ENCODE assay signal across 1 cellular context in the genomic region with DNA sequence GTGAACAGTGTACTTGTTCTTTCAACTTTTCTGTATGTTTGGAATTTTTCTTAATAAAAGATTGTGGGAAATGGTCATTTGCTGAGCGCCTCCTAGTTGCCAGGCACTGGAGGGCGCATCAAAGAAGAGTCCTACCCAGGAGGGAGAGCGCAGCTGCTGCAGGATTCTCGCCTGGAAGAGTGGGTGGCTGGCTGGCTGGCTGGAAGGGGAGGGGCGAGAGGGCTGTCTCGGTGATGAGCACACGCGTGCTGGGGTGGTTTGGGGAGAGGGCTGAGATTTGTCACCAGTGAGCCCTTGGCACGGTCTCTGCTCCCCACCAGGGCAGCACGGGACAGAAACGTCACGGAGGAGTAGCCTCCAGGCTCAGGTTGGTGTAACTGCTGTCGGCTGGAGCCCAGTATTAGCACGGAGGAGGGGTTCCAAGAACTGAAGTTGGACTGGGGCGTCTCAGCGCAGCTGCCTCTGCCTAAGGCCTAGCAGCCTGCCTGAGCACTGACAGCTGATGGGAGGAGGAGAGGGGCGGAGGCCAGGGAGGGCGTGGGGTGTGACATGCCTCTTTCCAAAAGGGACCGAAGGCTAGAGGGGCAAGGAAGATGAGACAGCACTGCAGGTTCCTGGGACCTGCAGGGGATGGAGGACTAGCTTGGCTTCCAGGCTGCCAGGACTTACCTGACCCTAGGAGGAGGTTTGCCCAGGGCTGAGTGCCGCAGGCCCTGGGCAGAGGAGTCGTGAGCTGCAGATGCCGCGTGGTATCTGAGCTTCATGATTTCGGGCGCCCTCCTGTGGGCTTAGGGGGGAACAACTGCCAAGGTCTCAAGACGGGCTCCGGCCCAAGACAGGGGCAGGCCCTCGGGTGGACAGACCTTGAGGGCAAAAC.
A peak's percentile ranks its signal among the peaks of the same experiment; 100 is the strongest.
TF ChIP-seq lines count a peak whose summit lies in the region.

No MANE protein-coding gene starts in this region.

TF ChIP-seq in HepG2, 621 proteins besides CTCF, POLR2A, EP300 and RAD21 (continued from another document and continues in another):
- TF ChIP-seq, protein P1, sequence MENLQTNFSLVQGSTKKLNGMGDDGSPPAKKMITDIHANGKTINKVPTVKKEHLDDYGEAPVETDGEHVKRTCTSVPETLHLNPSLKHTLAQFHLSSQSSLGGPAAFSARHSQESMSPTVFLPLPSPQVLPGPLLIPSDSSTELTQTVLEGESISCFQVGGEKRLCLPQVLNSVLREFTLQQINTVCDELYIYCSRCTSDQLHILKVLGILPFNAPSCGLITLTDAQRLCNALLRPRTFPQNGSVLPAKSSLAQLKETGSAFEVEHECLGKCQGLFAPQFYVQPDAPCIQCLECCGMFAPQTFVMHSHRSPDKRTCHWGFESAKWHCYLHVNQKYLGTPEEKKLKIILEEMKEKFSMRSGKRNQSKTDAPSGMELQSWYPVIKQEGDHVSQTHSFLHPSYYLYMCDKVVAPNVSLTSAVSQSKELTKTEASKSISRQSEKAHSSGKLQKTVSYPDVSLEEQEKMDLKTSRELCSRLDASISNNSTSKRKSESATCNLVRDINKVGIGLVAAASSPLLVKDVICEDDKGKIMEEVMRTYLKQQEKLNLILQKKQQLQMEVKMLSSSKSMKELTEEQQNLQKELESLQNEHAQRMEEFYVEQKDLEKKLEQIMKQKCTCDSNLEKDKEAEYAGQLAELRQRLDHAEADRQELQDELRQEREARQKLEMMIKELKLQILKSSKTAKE (CRISPR knock-in tag; IDR thresholded peaks at IDR 0.05; ENCODE audit: borderline replicate concordance), result no peak
- TF ChIP-seq DPF2 (CRISPR knock-in tag; IDR thresholded peaks at IDR 0.05; ENCODE audit: borderline replicate concordance, low read depth) (no peak), CEBPB (IDR thresholded peaks at IDR 0.05; ENCODE audit: borderline replicate concordance, low read depth, low read length) (no peak), JARID2 (CRISPR knock-in tag; IDR thresholded peaks at IDR 0.05; ENCODE audit: insufficient replicate concordance) (no peak), ETV6 (CRISPR knock-in tag; conservative IDR thresholded peaks at IDR 0.05) (no peak), ZNF747 (CRISPR knock-in tag; IDR thresholded peaks at IDR 0.05; ENCODE audit: borderline replicate concordance) (peak; percentile 60; the same call in 1 of the 2 replicates), ZNF337 (CRISPR knock-in tag; IDR thresholded peaks at IDR 0.05; ENCODE audit: borderline replicate concordance, low read depth) (no peak), REXO4 (CRISPR knock-in tag; IDR thresholded peaks at IDR 0.05; ENCODE audit: borderline replicate concordance) (no peak), ZSCAN30 (CRISPR knock-in tag; IDR thresholded peaks at IDR 0.05) (peak; percentile 77; the same call in 1 of the 2 replicates), ZFP36L1 (CRISPR knock-in tag; IDR thresholded peaks at IDR 0.05) (no peak), MAZ (IDR thresholded peaks at IDR 0.05; ENCODE audit: borderline replicate concordance, low read depth, low read length) (peak; percentile 18; the same call in 1 of the 2 replicates), MAZ (CRISPR knock-in tag; IDR thresholded peaks at IDR 0.05; ENCODE audit: low read depth) (peak; percentile 78), ADNP (CRISPR knock-in tag; IDR thresholded peaks at IDR 0.05) (no peak), MATR3 (CRISPR knock-in tag; IDR thresholded peaks at IDR 0.05) (peak; percentile 85; the same call in 1 of the 2 replicates), ZKSCAN1 (IDR thresholded peaks at IDR 0.05; ENCODE audit: low read length) (no peak), HNF4G (IDR thresholded peaks at IDR 0.05; ENCODE audit: borderline replicate concordance, low read depth, low read length) (no peak), HNF4G (CRISPR knock-in tag; IDR thresholded peaks at IDR 0.05; ENCODE audit: borderline replicate concordance, low read depth) (peak; percentile 60; the same call in 1 of the 2 replicates), GABPB1 (CRISPR knock-in tag; IDR thresholded peaks at IDR 0.05) (peak; percentile 54), ZNF569 (CRISPR knock-in tag; IDR thresholded peaks at IDR 0.05; ENCODE audit: borderline replicate concordance) (no peak), HIVEP1 (CRISPR knock-in tag; IDR thresholded peaks at IDR 0.05) (no peak), CREM (IDR thresholded peaks at IDR 0.05) (no peak), CREM (CRISPR knock-in tag; IDR thresholded peaks at IDR 0.05) (no peak), ASH2L (IDR thresholded peaks at IDR 0.05; ENCODE audit: insufficient read length, low read depth, low read length) (no peak), FOXC1 (CRISPR knock-in tag; IDR thresholded peaks at IDR 0.05; ENCODE audit: borderline replicate concordance) (0 out of 2 replicates have a peak, but pooled peaks have one; percentile 57), CCAR2 (optimal IDR thresholded peaks at IDR 0.05; ENCODE audit: low read depth, low read length) (no peak), ZNF3 (CRISPR knock-in tag; IDR thresholded peaks at IDR 0.05) (no peak), SYNCRIP (IDR thresholded peaks at IDR 0.05; ENCODE audit: insufficient read depth, low read depth, low read length) (no peak), ZNF235 (CRISPR knock-in tag; IDR thresholded peaks at IDR 0.05; ENCODE audit: borderline replicate concordance) (no peak), ZNF329 (CRISPR knock-in tag; IDR thresholded peaks at IDR 0.05; ENCODE audit: low read depth) (no peak), ZNF350 (CRISPR knock-in tag; IDR thresholded peaks at IDR 0.05; ENCODE audit: borderline replicate concordance, low read depth) (peak; percentile 89)
- TF ChIP-seq, protein P2, sequence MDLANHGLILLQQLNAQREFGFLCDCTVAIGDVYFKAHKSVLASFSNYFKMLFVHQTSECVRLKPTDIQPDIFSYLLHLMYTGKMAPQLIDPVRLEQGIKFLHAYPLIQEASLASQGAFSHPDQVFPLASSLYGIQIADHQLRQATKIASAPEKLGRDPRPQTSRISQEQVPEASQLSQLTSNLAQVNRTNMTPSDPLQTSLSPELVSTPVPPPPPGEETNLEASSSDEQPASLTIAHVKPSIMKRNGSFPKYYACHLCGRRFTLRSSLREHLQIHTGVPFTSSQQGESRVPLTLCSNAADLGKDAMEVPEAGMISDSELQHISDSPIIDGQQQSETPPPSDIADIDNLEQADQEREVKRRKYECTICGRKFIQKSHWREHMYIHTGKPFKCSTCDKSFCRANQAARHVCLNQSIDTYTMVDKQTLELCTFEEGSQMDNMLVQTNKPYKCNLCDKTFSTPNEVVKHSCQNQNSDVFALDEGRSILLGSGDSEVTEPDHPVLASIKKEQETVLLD (CRISPR knock-in tag; IDR thresholded peaks at IDR 0.05; ENCODE audit: low read depth), result no peak
- TF ChIP-seq, protein P3, sequence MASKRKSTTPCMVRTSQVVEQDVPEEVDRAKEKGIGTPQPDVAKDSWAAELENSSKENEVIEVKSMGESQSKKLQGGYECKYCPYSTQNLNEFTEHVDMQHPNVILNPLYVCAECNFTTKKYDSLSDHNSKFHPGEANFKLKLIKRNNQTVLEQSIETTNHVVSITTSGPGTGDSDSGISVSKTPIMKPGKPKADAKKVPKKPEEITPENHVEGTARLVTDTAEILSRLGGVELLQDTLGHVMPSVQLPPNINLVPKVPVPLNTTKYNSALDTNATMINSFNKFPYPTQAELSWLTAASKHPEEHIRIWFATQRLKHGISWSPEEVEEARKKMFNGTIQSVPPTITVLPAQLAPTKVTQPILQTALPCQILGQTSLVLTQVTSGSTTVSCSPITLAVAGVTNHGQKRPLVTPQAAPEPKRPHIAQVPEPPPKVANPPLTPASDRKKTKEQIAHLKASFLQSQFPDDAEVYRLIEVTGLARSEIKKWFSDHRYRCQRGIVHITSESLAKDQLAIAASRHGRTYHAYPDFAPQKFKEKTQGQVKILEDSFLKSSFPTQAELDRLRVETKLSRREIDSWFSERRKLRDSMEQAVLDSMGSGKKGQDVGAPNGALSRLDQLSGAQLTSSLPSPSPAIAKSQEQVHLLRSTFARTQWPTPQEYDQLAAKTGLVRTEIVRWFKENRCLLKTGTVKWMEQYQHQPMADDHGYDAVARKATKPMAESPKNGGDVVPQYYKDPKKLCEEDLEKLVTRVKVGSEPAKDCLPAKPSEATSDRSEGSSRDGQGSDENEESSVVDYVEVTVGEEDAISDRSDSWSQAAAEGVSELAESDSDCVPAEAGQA (IDR thresholded peaks at IDR 0.05; ENCODE audit: low read depth), result no peak
- TF ChIP-seq, protein P3 (CRISPR knock-in tag; IDR thresholded peaks at IDR 0.05; ENCODE audit: borderline replicate concordance), result no peak
- TF ChIP-seq, protein P4, sequence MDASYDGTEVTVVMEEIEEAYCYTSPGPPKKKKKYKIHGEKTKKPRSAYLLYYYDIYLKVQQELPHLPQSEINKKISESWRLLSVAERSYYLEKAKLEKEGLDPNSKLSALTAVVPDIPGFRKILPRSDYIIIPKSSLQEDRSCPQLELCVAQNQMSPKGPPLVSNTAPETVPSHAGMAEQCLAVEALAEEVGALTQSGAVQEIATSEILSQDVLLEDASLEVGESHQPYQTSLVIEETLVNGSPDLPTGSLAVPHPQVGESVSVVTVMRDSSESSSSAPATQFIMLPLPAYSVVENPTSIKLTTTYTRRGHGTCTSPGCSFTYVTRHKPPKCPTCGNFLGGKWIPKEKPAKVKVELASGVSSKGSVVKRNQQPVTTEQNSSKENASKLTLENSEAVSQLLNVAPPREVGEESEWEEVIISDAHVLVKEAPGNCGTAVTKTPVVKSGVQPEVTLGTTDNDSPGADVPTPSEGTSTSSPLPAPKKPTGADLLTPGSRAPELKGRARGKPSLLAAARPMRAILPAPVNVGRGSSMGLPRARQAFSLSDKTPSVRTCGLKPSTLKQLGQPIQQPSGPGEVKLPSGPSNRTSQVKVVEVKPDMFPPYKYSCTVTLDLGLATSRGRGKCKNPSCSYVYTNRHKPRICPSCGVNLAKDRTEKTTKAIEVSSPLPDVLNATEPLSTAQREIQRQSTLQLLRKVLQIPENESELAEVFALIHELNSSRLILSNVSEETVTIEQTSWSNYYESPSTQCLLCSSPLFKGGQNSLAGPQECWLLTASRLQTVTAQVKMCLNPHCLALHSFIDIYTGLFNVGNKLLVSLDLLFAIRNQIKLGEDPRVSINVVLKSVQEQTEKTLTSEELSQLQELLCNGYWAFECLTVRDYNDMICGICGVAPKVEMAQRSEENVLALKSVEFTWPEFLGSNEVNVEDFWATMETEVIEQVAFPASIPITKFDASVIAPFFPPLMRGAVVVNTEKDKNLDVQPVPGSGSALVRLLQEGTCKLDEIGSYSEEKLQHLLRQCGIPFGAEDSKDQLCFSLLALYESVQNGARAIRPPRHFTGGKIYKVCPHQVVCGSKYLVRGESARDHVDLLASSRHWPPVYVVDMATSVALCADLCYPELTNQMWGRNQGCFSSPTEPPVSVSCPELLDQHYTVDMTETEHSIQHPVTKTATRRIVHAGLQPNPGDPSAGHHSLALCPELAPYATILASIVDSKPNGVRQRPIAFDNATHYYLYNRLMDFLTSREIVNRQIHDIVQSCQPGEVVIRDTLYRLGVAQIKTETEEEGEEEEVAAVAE (CRISPR knock-in tag; IDR thresholded peaks at IDR 0.05; ENCODE audit: borderline replicate concordance), result no peak
- TF ChIP-seq, protein P5, sequence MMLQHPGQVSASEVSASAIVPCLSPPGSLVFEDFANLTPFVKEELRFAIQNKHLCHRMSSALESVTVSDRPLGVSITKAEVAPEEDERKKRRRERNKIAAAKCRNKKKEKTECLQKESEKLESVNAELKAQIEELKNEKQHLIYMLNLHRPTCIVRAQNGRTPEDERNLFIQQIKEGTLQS (CRISPR knock-in tag; IDR thresholded peaks at IDR 0.05), result peak; percentile 21; the same call in 1 of the 2 replicates
- TF ChIP-seq, protein P6, sequence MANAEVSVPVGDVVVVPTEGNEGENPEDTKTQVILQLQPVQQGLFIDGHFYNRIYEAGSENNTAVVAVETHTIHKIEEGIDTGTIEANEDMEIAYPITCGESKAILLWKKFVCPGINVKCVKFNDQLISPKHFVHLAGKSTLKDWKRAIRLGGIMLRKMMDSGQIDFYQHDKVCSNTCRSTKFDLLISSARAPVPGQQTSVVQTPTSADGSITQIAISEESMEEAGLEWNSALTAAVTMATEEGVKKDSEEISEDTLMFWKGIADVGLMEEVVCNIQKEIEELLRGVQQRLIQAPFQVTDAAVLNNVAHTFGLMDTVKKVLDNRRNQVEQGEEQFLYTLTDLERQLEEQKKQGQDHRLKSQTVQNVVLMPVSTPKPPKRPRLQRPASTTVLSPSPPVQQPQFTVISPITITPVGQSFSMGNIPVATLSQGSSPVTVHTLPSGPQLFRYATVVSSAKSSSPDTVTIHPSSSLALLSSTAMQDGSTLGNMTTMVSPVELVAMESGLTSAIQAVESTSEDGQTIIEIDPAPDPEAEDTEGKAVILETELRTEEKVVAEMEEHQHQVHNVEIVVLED (CRISPR knock-in tag; IDR thresholded peaks at IDR 0.05; ENCODE audit: borderline replicate concordance), result no peak
- TF ChIP-seq, protein P7, sequence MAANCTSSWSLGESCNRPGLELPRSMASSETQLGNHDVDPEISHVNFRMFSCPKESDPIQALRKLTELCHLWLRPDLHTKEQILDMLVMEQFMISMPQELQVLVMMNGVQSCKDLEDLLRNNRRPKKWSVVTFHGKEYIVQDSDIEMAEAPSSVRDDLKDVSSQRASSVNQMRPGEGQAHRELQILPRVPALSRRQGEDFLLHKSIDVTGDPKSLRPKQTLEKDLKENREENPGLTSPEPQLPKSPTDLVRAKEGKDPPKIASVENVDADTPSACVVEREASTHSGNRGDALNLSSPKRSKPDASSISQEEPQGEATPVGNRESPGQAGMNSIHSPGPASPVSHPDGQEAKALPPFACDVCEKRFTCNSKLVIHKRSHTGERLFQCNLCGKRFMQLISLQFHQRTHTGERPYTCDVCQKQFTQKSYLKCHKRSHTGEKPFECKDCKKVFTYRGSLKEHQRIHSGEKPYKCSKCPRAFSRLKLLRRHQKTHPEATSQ (CRISPR knock-in tag; IDR thresholded peaks at IDR 0.05; ENCODE audit: borderline replicate concordance), result no peak
- TF ChIP-seq, protein P8, sequence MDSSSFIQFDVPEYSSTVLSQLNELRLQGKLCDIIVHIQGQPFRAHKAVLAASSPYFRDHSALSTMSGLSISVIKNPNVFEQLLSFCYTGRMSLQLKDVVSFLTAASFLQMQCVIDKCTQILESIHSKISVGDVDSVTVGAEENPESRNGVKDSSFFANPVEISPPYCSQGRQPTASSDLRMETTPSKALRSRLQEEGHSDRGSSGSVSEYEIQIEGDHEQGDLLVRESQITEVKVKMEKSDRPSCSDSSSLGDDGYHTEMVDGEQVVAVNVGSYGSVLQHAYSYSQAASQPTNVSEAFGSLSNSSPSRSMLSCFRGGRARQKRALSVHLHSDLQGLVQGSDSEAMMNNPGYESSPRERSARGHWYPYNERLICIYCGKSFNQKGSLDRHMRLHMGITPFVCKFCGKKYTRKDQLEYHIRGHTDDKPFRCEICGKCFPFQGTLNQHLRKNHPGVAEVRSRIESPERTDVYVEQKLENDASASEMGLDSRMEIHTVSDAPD (CRISPR knock-in tag; IDR thresholded peaks at IDR 0.05), result 0 out of 2 replicates have a peak, but pooled peaks have one; percentile 30
